Comparison of ENCODE assay signal across 26 cellular contexts in the genomic region with DNA sequence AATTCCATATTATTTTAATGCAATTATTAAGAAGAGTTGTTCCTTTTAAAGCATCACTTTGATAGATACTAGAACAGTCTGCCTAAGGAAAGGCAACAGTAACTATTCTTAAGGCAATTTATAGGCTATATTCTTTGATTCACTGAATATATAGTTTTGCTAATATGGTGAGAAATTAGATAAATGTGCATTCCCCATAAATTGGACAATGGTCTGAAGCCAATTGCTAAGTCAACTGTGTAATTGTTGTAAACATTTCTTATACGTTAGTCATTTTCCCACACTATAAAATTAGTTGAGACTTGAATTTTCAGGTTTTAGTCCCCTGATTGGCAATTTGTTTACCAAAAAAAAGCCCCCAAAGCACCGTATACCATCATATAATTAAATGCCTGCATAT.
"Had no signal": no experiment of that assay in that cellular context is flagged by ENCODE, and none has a peak within 500 bp of the region (broad histone marks: within the 10 kb centered on the region; RNA-seq: fewer than 3 reads in every experiment).

No MANE protein-coding gene starts in this region.

- H3K4me3 ChIP-seq: body of pancreas, MG63, Peyer's patch, SJSA1 had no signal

- H3K36me3 ChIP-seq: MG63, Peyer's patch, SJSA1 had no signal

- H3K4me1 ChIP-seq: body of pancreas, Peyer's patch had no signal

- H3K27me3 ChIP-seq: body of pancreas, MG63, Peyer's patch, SJSA1 had no signal

- ATAC-seq: activated CD4-positive, alpha-beta T cell treated with anti-CD3 and anti-CD28 coated beads for 36 hours; activated CD4-positive, CD25-positive, alpha-beta regulatory T cell treated with anti-CD3 and anti-CD28 coated beads, Interleukin-2, amount 50 U/mL, for 24 hours; activated CD8-positive, alpha-beta T cell treated with anti-CD3 and anti-CD28 coated beads, Interleukin-2, amount 10 ng/mL, durations not matched to agents 7 days and 5 days; activated naive CD8-positive, alpha-beta T cell treated with anti-CD3 and anti-CD28 coated beads, Interleukin-2, amount 50 U/mL, for 24 hours; body of pancreas; WTC11 had no signal

- H3K9me2 ChIP-seq: SK-N-SH had no signal

- H3K4me2 ChIP-seq: SK-N-SH had no signal

- DNase-seq: activated CD4-positive, alpha-beta T cell treated with anti-CD3 and anti-CD28 coated beads for 36 hours; activated CD4-positive, alpha-beta T cell treated with anti-CD3 and anti-CD28 coated beads, Interleukin-2, amount 10 ng/mL, durations not matched to agents 7 days and 5 days; activated CD4-positive, alpha-beta T cell treated with anti-CD3 and anti-CD28 coated beads, Interleukin-2, amount 50 U/mL, for 48 hours; activated CD8-positive, alpha-beta T cell treated with anti-CD3 and anti-CD28 coated beads, Interleukin-2, amount 10 ng/mL, durations not matched to agents 7 days and 5 days; activated gamma-delta T cell treated with Interleukin-2 at 50 U/mL for 16 hours; activated naive CD4-positive, alpha-beta T cell treated with anti-CD3 and anti-CD28 coated beads, Interleukin-2, amount 10 ng/mL, durations not matched to agents 7 days and 5 days; activated naive CD8-positive, alpha-beta T cell treated with anti-CD3 and anti-CD28 coated beads, Interleukin-2, amount 50 U/mL, for 24 hours; activated T-cell treated with anti-CD3 and anti-CD28 coated beads, Interleukin-2, amount 50 U/mL, for 24 hours; anterior cingulate cortex; body of pancreas; central memory CD4-positive, alpha-beta T cell; Karpas-422; MG63; NCI-H1048; NCI-H1105 treated with DMSO at 0.1 percent for 48 hours; NCI-H1436 treated with DMSO at 0.1 percent for 48 hours; NCI-H1694 treated with DMSO at 0.1 percent for 48 hours; NCI-H2029; NCI-H345; NCI-H524 treated with DMSO at 0.1 percent for 48 hours; Peyer's patch; SHP77; SK-N-SH had no signal

- H3K9me3 ChIP-seq: body of pancreas, MG63, Peyer's patch, SJSA1, SK-N-SH had no signal

- H3K9ac ChIP-seq: SK-N-SH had no signal

- H3K27ac ChIP-seq: body of pancreas, Peyer's patch, SJSA1 had no signal
